Comparison of ENCODE assay signal across 23 cellular contexts in genomic region chr15:96768435-96768789, GRCh38.
"Had no signal": no experiment of that assay in that cellular context is flagged by ENCODE, and none has a peak within 500 bp of the region (broad histone marks: within the 10 kb centered on the region; RNA-seq: fewer than 3 reads in every experiment).

No MANE protein-coding gene starts in this region.

- FAIRE-seq: bronchial epithelial cell, TTC549 had no signal

- DNase-seq: activated CD4-positive, alpha-beta T cell treated with anti-CD3 and anti-CD28 coated beads, Interleukin-2, amount 50 U/mL, for 4 hours; activated CD8-positive, alpha-beta T cell treated with anti-CD3 and anti-CD28 coated beads for 36 hours; activated effector memory CD4-positive, alpha-beta T cell treated with anti-CD3 and anti-CD28 coated beads, Interleukin-2, amount 50 U/mL, for 16 hours; activated naive CD4-positive, alpha-beta T cell treated with Interleukin-2 at 50 U/mL for 16 hours; activated naive CD8-positive, alpha-beta T cell treated with anti-CD3 and anti-CD28 coated beads, Interleukin-2, amount 50 U/mL, for 24 hours; activated T-cell treated with anti-CD3 and anti-CD28 coated beads, Interleukin-2, amount 50 U/mL, for 1 hour; activated T-cell treated with anti-CD3 and anti-CD28 coated beads, Interleukin-2, amount 50 U/mL, for 72 hours; anterior cingulate cortex; caudate nucleus; MM.1S; MV-4-11; NCI-H1092; NCI-H1436 treated with DMSO at 0.1 percent for 48 hours; NCI-H1694 treated with DMSO at 0.1 percent for 48 hours; NCI-H2029; NCI-H345; NCI-H524 treated with DMSO at 0.1 percent for 48 hours; PC-3; Right ventricle myocardium superior had no signal

- H3K27ac ChIP-seq: KMS-11, RWPE1 had no signal

- H3K9ac ChIP-seq: KMS-11 had no signal

- H3K4me2 ChIP-seq: KMS-11 had no signal
